Comparison of ENCODE assay signal across 8 cellular contexts in the genomic region with DNA sequence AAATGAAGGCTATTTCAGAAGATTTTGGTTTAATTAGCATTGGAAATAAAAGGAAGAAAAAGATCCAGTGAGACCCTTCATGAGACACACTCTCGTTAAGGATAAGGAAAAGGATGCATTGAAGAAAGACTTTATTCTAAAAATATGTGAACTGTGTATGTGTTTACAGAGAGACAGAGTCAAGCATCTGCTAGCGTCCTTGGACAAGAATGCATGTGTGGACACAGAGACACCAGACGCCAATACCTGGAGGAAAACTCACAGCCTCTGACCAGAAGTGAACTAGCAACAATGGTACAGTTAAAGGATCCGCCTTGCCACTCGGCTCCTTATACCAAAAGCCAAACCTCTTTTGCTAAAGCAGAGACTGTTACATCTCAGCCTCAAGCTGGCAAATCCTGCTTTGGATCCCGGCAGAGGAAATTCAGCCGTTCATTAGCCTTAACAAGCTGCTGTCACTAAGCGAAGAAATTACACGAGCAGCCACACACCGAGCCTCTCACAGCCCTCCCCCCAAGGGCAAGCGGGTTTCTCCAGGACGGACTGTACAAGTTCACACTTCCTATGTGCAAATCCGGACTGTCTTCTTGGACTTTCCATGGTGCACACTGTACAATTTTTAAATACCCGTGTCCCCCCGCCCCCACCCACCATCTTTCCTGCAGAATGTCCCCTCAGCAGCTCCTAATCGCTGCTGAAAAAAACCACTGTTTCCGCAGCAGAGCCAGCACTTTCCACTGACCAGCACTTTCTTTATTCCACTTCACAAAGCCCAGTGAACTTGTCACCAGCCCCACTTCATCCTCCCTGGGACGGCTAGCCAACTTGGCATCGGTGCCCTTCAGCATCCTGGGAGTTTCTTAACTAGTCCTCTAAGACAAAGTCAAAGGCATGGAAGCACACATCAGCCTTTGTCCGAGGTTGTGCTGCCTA. TPM values are rescaled to one million over a fixed set of nuclear protein-coding genes. Genes with fewer than 3 reads are reported as not detected.
DNase-seq lines count a peak whose midpoint lies in the region; TF ChIP-seq lines count a peak whose summit lies in the region.

No MANE protein-coding gene starts in this region.

- intact Hi-C loops in mammary epithelial cell (cut with micrococcal nuclease) = loop anchor here (1.0 to 10.0 kb wide), 4 partner anchors 42 to 469 kb away; no protein-coding TSS in a partner anchor

- H3K9me3 ChIP-seq in mammary epithelial cell (replicated peaks; ENCODE audit: insufficient read depth, low read length) = no peaks in the 10 kb centered on the region

- WGBS in mammary epithelial cell (ENCODE audit: low coverage, missing lambda C conversion rate) = 1% methylated on average over 14 of the region's 20 CpGs

- dilution Hi-C loops in mammary epithelial cell (cut with HindIII; ENCODE audit: low sequenced_read_pairs) = no loop called here

- peak overlapping the region; percentile 89 for H3K27ac ChIP-seq in mammary epithelial cell (ENCODE audit: insufficient read depth, low read depth, low read length)

- no peak overlapping the region for H2AFZ ChIP-seq in mammary epithelial cell (ENCODE audit: low read depth, low read length)

- H3K36me3 ChIP-seq in mammary epithelial cell (ENCODE audit: insufficient read depth, low read length) = peaks cover 3% of the 10 kb centered on the region

- TSS peak; percentile 59 for BruUV-seq in mammary epithelial cell (replicated peaks; lab: Mats Ljungman, UMichigan)

- H3K79me2 ChIP-seq in mammary epithelial cell (ENCODE audit: insufficient read depth, low read length) = peaks cover 74% of the 10 kb centered on the region

- H4K20me1 ChIP-seq in mammary epithelial cell (ENCODE audit: insufficient read depth, low read length) = no peaks in the 10 kb centered on the region

- peak overlapping the region; percentile 92 for H3K9ac ChIP-seq in mammary epithelial cell (ENCODE audit: insufficient read depth, low read length)

- in situ Hi-C loops in mammary epithelial cell (cut with MboI; ENCODE audit: low sequenced_read_pairs in 2 of 2) = loop anchor here (10.0 to 25.0 kb wide), 3 partner anchors 71 to 298 kb away; no protein-coding TSS in a partner anchor

- no peak for TF ChIP-seq CTCF in mammary epithelial cell (conservative IDR thresholded peaks at IDR 0.05 in 1 of 2, IDR thresholded peaks at IDR 0.05 in 1 of 2; ENCODE audit: extremely low read depth in 1 of 2, insufficient read depth in 1 of 2, low read depth in 1 of 2, low read length in 2 of 2)

- DNase-seq in NCI-H1092 treated with DMSO at 0.1 percent for 48 hours (lab: John Stamatoyannopoulos, UW) (peak; percentile 10), NCI-H1092 (lab: John Stamatoyannopoulos, UW) (no peak), NCI-H69 (lab: John Stamatoyannopoulos, UW) (peak; percentile 75), mammary epithelial cell (peak; percentile 54), inferior parietal cortex (ENCODE audit: extremely low spot score) (peak; percentile 79), skeletal muscle cell (ENCODE audit: low read depth) (no peak), kidney glomerular epithelial cell (lab: John Stamatoyannopoulos, UW) (no peak), AG08396 (ENCODE audit: low spot score) (no peak)

- CTCF ChIA-PET in mammary epithelial cell (lab: Charles Lee; ENCODE audit: low non-redundant PET) = interaction anchor here (0.5 to 0.6 kb wide), 2 partner anchors 8 to 154 kb away, joined by 3 to 4 read pairs; no protein-coding TSS in a partner anchor

- H3K4me1 ChIP-seq in mammary epithelial cell (ENCODE audit: insufficient read depth, low read length) = peaks cover 39% of the 10 kb centered on the region

- peak overlapping the region; percentile 72 for H3K4me2 ChIP-seq in mammary epithelial cell (ENCODE audit: insufficient read depth, low read depth, low read length)

- peak overlapping the region; percentile 71 to 97 (median 74) for H3K4me3 ChIP-seq in mammary epithelial cell (replicated peaks in 1 of 3; ENCODE audit: insufficient read depth in 1 of 3, low read depth in 2 of 3, low read length in 3 of 3)
- H3K4me3 ChIP-seq in skeletal muscle cell (ENCODE audit: low read depth, low read length) = peak overlapping the region; percentile 84

- no peaks in the 10 kb centered on the region for H3K27me3 ChIP-seq in mammary epithelial cell (ENCODE audit: insufficient read depth, low read length)

RNA-seq across cellular contexts. Expression of a gene that starts 1.7 kb away (rescaled TPM):
- total RNA-seq in mammary epithelial cell = 10 to 100 TPM; 41.3 to 81.5 TPM
- polyA plus RNA-seq in mammary epithelial cell = 32.7 TPM
- polyA minus RNA-seq in mammary epithelial cell = 90.2 TPM

Comparison
In these comparisons a context has a peak if more than half of its experiments do, and no peak if none do; other contexts are left out.
1. DNase-seq: peak in NCI-H1092 treated with DMSO at 0.1 percent for 48 hours (single experiment), NCI-H69 (single experiment), mammary epithelial cell (single experiment) and inferior parietal cortex (single experiment); none in NCI-H1092 (single experiment), skeletal muscle cell (single experiment), kidney glomerular epithelial cell (single experiment) and AG08396 (single experiment).